Comparison of ENCODE assay signal across 11 cellular contexts in the genomic region with DNA sequence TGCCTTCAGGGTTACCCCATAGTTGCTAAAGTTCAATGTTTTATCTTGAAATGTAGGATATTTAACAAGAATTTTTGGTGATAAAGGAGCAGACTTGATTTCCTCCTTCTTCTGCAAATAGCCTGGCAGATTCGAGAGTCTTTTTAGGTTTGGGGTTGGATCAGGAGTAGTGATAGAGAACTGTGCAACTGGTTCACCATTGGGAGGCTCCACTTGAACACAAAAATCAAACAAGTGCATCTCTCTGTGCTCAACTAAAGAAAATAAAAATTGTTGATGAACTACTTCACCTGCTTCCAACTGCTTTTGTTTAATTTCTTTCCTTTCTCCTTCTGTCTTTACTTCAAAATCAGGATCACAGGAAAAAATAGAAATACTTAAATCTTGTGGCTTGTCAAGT. TPM values are rescaled to one million over a fixed set of nuclear protein-coding genes. Genes with fewer than 3 reads are reported as not detected.
DNase-seq lines count a peak whose midpoint lies in the region; ATAC-seq and TF ChIP-seq lines count a peak whose summit lies in the region.
"Had no signal": no experiment of that assay in that cellular context is flagged by ENCODE, and none has a peak within 500 bp of the region (broad histone marks: within the 10 kb centered on the region; RNA-seq: fewer than 3 reads in every experiment).

No MANE protein-coding gene starts in this region.

- no peak overlapping the region for H3K4me2 ChIP-seq in mammary epithelial cell (ENCODE audit: insufficient read depth, low read depth, low read length)
- H3K4me2 ChIP-seq in mesendoderm (ENCODE audit: low read length): no peak overlapping the region

- H3K36me3 ChIP-seq in mammary epithelial cell (ENCODE audit: insufficient read depth, low read length): no peaks in the 10 kb centered on the region
- H3K36me3 ChIP-seq in mesendoderm (ENCODE audit: control insufficient read depth, insufficient read depth, low read length): no peaks in the 10 kb centered on the region
- H3K36me3 ChIP-seq: gastroesophageal sphincter had no signal

- H3K27ac ChIP-seq in mammary epithelial cell (ENCODE audit: insufficient read depth, low read depth, low read length): no peak overlapping the region
- H3K27ac ChIP-seq in mesendoderm (ENCODE audit: low read depth, low read length): no peak overlapping the region
- H3K27ac ChIP-seq: gastroesophageal sphincter had no signal

- WGBS in mammary epithelial cell (ENCODE audit: low coverage, missing lambda C conversion rate): 75% methylated on average over 1 of the region's 1 CpG
- no CpG with 5 or more reads among the region's 1 CpG for WGBS in mesendoderm (ENCODE audit: extremely low coverage, insufficient coverage, low lambda C conversion rate)

- intact Hi-C loops in mammary epithelial cell (cut with micrococcal nuclease): loop anchor here (1.0 to 10.0 kb wide), 2 partner anchors 153 to 246 kb away; no protein-coding TSS in a partner anchor

- peak overlapping the region; percentile 12 for H3K4ac ChIP-seq in mesendoderm (ENCODE audit: low read depth, low read length)

- CTCF ChIA-PET in mammary epithelial cell (lab: Charles Lee; ENCODE audit: low non-redundant PET): interaction anchor here (0.6 kb wide), 1 partner anchor 440 kb away, joined by 4 read pairs; no protein-coding TSS in a partner anchor

- no peaks in the 10 kb centered on the region for H4K20me1 ChIP-seq in mammary epithelial cell (ENCODE audit: insufficient read depth, low read length)

- H3K9ac ChIP-seq in mammary epithelial cell (ENCODE audit: insufficient read depth, low read length) (no peak overlapping the region), mesendoderm (ENCODE audit: low read length) (no peak overlapping the region)

- no peaks in the 10 kb centered on the region for H3K9me3 ChIP-seq in mammary epithelial cell (replicated peaks; ENCODE audit: insufficient read depth, low read length)
- H3K9me3 ChIP-seq: gastroesophageal sphincter had no signal

- no peak overlapping the region for H4K8ac ChIP-seq in mesendoderm (ENCODE audit: low read depth, low read length)

- H3K4me3 ChIP-seq in mammary epithelial cell (replicated peaks in 1 of 3; ENCODE audit: insufficient read depth in 1 of 3, low read depth in 2 of 3, low read length in 3 of 3): no peak overlapping the region
- H3K4me3 ChIP-seq in mesendoderm (ENCODE audit: low read length): no peak overlapping the region
- H3K4me3 ChIP-seq: gastroesophageal sphincter had no signal

- no peak overlapping the region for H3K23ac ChIP-seq in mesendoderm (ENCODE audit: low read length)

- no TSS peak for BruUV-seq in mammary epithelial cell (replicated peaks; lab: Mats Ljungman, UMichigan)

- H3K18ac ChIP-seq in mesendoderm (ENCODE audit: low read length): no peak overlapping the region

- H2BK15ac ChIP-seq in mesendoderm (replicated peaks; ENCODE audit: low read depth): no peak overlapping the region

- dilution Hi-C loops in mammary epithelial cell (cut with HindIII; ENCODE audit: low sequenced_read_pairs): no loop called here

- H3K4me1 ChIP-seq in mammary epithelial cell (ENCODE audit: insufficient read depth, low read length) (peaks cover 5% of the 10 kb centered on the region), mesendoderm (ENCODE audit: control insufficient read depth, low read depth, low read length) (no peaks in the 10 kb centered on the region)

- H3K56ac ChIP-seq in mesendoderm (ENCODE audit: low read length): no peak overlapping the region

- H2AFZ ChIP-seq in mammary epithelial cell (ENCODE audit: low read depth, low read length): no peak overlapping the region

- no peak overlapping the region for H4K5ac ChIP-seq in mesendoderm (ENCODE audit: low read length)

- TF ChIP-seq CTCF in GM10266 (IDR thresholded peaks at IDR 0.05; ENCODE audit: control insufficient read depth, insufficient read depth, low read depth, missing control alignments): peak; percentile 37
- peak; percentile 2 to 29 for TF ChIP-seq CTCF in mammary epithelial cell (conservative IDR thresholded peaks at IDR 0.05 in 1 of 2, IDR thresholded peaks at IDR 0.05 in 1 of 2; ENCODE audit: extremely low read depth in 1 of 2, insufficient read depth in 1 of 2, low read depth in 1 of 2, low read length in 2 of 2)

- H2AK5ac ChIP-seq in mesendoderm (ENCODE audit: low read length): no peak overlapping the region

- ATAC-seq in HG03432 (IDR thresholded peaks at IDR 0.05; ENCODE audit: unreplicated experiment): peak; percentile 51
- ATAC-seq: gastroesophageal sphincter; Panc1; stimulated activated naive CD8-positive, alpha-beta T cell treated with anti-CD3 and anti-CD28 coated beads, Interleukin-15, amount 100 ng/mL, for 72 hours had no signal

- H2BK120ac ChIP-seq in mesendoderm (ENCODE audit: low read depth, low read length): no peak overlapping the region

- no peaks in the 10 kb centered on the region for H3K79me1 ChIP-seq in mesendoderm (ENCODE audit: low read length)

- no peaks in the 10 kb centered on the region for H3K27me3 ChIP-seq in mammary epithelial cell (ENCODE audit: insufficient read depth, low read length)
- H3K27me3 ChIP-seq in mesendoderm (ENCODE audit: insufficient read depth, low read length, poor library complexity): no peaks in the 10 kb centered on the region
- H3K27me3 ChIP-seq: gastroesophageal sphincter had no signal

- peak; percentile 10 for DNase-seq in GM10266 (ENCODE audit: extremely low spot score)
- DNase-seq in mammary epithelial cell: no peak
- no peak for DNase-seq in mesendoderm
- DNase-seq in SKM-1 treated with dmso at 0.1 percent for 144 hours (lab: John Stamatoyannopoulos, UW; ENCODE audit: unreplicated experiment): no peak
- DNase-seq in RPMI8226: no peak
- DNase-seq in stimulated activated CD4-positive, alpha-beta T cell treated with anti-CD3 and anti-CD28 coated beads, Interleukin-12 subunit alpha, Interleukin-12 subunit beta, amount 100 ng/mL, for 4 hours: no peak
- DNase-seq in DMS 273 (lab: John Stamatoyannopoulos, UW; ENCODE audit: unreplicated experiment): no peak
- DNase-seq: stimulated activated naive CD8-positive, alpha-beta T cell treated with anti-CD3 and anti-CD28 coated beads, Interleukin-15, amount 100 ng/mL, for 72 hours had no signal

- H2BK5ac ChIP-seq in mesendoderm (ENCODE audit: low read length): no peak overlapping the region

- in situ Hi-C loops in mammary epithelial cell (cut with MboI; ENCODE audit: low sequenced_read_pairs in 2 of 2): loop anchor here in 1 of 2 donors (25.0 kb wide), 1 partner anchor 429 kb away; no protein-coding TSS in a partner anchor

- H3K79me2 ChIP-seq in mammary epithelial cell (ENCODE audit: insufficient read depth, low read length) (no peaks in the 10 kb centered on the region), mesendoderm (ENCODE audit: control insufficient read depth, insufficient read depth, low read length) (no peaks in the 10 kb centered on the region)

RNA-seq across cellular contexts. Expression of a gene that starts 58.5 kb away (rescaled TPM):
- 1 to 10 TPM; 3.0 to 3.2 TPM for total RNA-seq in mammary epithelial cell
- 0.51 TPM for polyA plus RNA-seq in mammary epithelial cell
- polyA minus RNA-seq in mammary epithelial cell: not detected
- 3.8 TPM for polyA plus RNA-seq in mesendoderm (2013, experiment 1 of 2)
- polyA plus RNA-seq in mesendoderm (2013, experiment 2 of 2): 4.1 TPM
